Comparison of ENCODE assay signal across 11 cellular contexts in genomic region chr19:39297931-39298634, GRCh38. TPM values are rescaled to one million over a fixed set of nuclear protein-coding genes. Genes with fewer than 3 reads are reported as not detected.
DNase-seq lines count a peak whose midpoint lies in the region; ATAC-seq, FAIRE-seq and TF ChIP-seq lines count a peak whose summit lies in the region.
"Had no signal": no experiment of that assay in that cellular context is flagged by ENCODE, and none has a peak within 500 bp of the region (broad histone marks: within the 10 kb centered on the region; RNA-seq: fewer than 3 reads in every experiment).

No MANE protein-coding gene starts in this region.

- H3K4me1 ChIP-seq in esophagus muscularis mucosa: no peaks in the 10 kb centered on the region

- H3K9me3 ChIP-seq in esophagus muscularis mucosa: no peaks in the 10 kb centered on the region

- H3K27me3 Mint-ChIP-seq in T-helper 1 cell treated with Interleukin-12 subunit alpha and Interleukin-12 subunit beta and Interleukin-4 antibody, amounts not matched to agents 30 μg/mL and 1 μg/mL, for 36 hours (ENCODE audit: low read depth): no peaks in the 10 kb centered on the region
- H3K27me3 Mint-ChIP-seq in effector memory CD8-positive, alpha-beta T cell: no peaks in the 10 kb centered on the region

- intact Hi-C loops in esophagus muscularis mucosa (cut with DNase I): no loop called here

- no peaks in the 10 kb centered on the region for H3K36me3 ChIP-seq in esophagus muscularis mucosa

- no peaks in the 10 kb centered on the region for H3K9me3 Mint-ChIP-seq in T-helper 1 cell treated with Interleukin-12 subunit alpha and Interleukin-12 subunit beta and Interleukin-4 antibody, amounts not matched to agents 30 μg/mL and 1 μg/mL, for 36 hours
- H3K9me3 Mint-ChIP-seq in effector memory CD8-positive, alpha-beta T cell: no peaks in the 10 kb centered on the region

- no peak for TF ChIP-seq EP300 in esophagus muscularis mucosa (IDR thresholded peaks at IDR 0.05)

- H3K4me3 ChIP-seq in esophagus muscularis mucosa: no peak overlapping the region

- peaks cover 29% of the 10 kb centered on the region for H3K4me1 Mint-ChIP-seq in T-helper 1 cell treated with Interleukin-12 subunit alpha and Interleukin-12 subunit beta and Interleukin-4 antibody, amounts not matched to agents 30 μg/mL and 1 μg/mL, for 36 hours (ENCODE audit: low read depth)
- peaks cover 38 to 50% of the 10 kb centered on the region in 2 donors for H3K4me1 Mint-ChIP-seq in effector memory CD8-positive, alpha-beta T cell (ENCODE audit: low read depth in 2 of 2)

- peaks cover 0 to 44% (median 0%) of the 10 kb centered on the region in 4 donors for H3K27me3 ChIP-seq in esophagus muscularis mucosa

- peak; percentile 48 for DNase-seq in activated CD8-positive, alpha-beta memory T cell treated with anti-CD3 and anti-CD28 coated beads, Interleukin-2, amount 50 U/mL, for 4 hours
- DNase-seq in effector memory CD8-positive, alpha-beta T cell: peak; percentile 77 to 81 (median 78)
- peak; percentile 68 for DNase-seq in stimulated activated CD8-positive, alpha-beta memory T cell treated with anti-CD3 and anti-CD28 coated beads, Interleukin-4, amount 100 ng/mL, for 48 hours
- no peak for DNase-seq in H54 (ENCODE audit: insufficient read length, low spot score)
- no peak for DNase-seq in esophagus muscularis mucosa (ENCODE audit: extremely low spot score)
- no peak for DNase-seq in RKO (ENCODE audit: low spot score)
- DNase-seq: cerebellar nuclear complex, midbrain had no signal

- no peak for FAIRE-seq in H54 (lab: Jason Lieb, UNC)

- ATAC-seq in effector memory CD8-positive, alpha-beta T cell (replicated peaks): peak; percentile 90
- ATAC-seq in GM19467 (IDR thresholded peaks at IDR 0.05; ENCODE audit: unreplicated experiment): no peak

- 63% methylated on average over 17 of the region's 17 CpGs for WGBS in esophagus muscularis mucosa

- TF ChIP-seq POLR2A in H54 (IDR thresholded peaks at IDR 0.05; ENCODE audit: low read depth, low read length): no peak
- no peak for TF ChIP-seq POLR2A in esophagus muscularis mucosa (IDR thresholded peaks at IDR 0.05; ENCODE audit: low read depth)

- no peak for TF ChIP-seq CTCF in esophagus muscularis mucosa (IDR thresholded peaks at IDR 0.05)

- peak overlapping the region; percentile 32 for H3K4me3 Mint-ChIP-seq in T-helper 1 cell treated with Interleukin-12 subunit alpha and Interleukin-12 subunit beta and Interleukin-4 antibody, amounts not matched to agents 30 μg/mL and 1 μg/mL, for 36 hours
- H3K4me3 Mint-ChIP-seq in effector memory CD8-positive, alpha-beta T cell: peak overlapping the region; percentile 75 to 81

- no peak overlapping the region for H3K27ac ChIP-seq in esophagus muscularis mucosa (replicated peaks in 1 of 4)

- H3K36me3 Mint-ChIP-seq in T-helper 1 cell treated with Interleukin-12 subunit alpha and Interleukin-12 subunit beta and Interleukin-4 antibody, amounts not matched to agents 30 μg/mL and 1 μg/mL, for 36 hours (ENCODE audit: low read depth): no peaks in the 10 kb centered on the region
- H3K36me3 Mint-ChIP-seq in effector memory CD8-positive, alpha-beta T cell (ENCODE audit: insufficient read depth): peaks cover 21% of the 10 kb centered on the region

- peak overlapping the region; percentile 53 for H3K27ac Mint-ChIP-seq in T-helper 1 cell treated with Interleukin-12 subunit alpha and Interleukin-12 subunit beta and Interleukin-4 antibody, amounts not matched to agents 30 μg/mL and 1 μg/mL, for 36 hours
- H3K27ac Mint-ChIP-seq in effector memory CD8-positive, alpha-beta T cell: peak overlapping the region; percentile 69 to 87

RNA-seq across cellular contexts. Expression of gene IFNL1, which starts 1.9 kb away (rescaled TPM):
- not detected for total RNA-seq in esophagus muscularis mucosa
- total RNA-seq: Daoy had no signal

RNA-seq across cellular contexts. Expression of gene LRFN1, which starts 22.6 kb away (rescaled TPM):
- total RNA-seq in esophagus muscularis mucosa: 1 to 10 TPM in 2 of 4 donors, under 1 TPM in 2; 0.50 to 2.5 (median 1.4) TPM

RNA-seq across cellular contexts. Expression of gene IFNL2, which starts 29.9 kb away (rescaled TPM):
- total RNA-seq in esophagus muscularis mucosa: not detected
- total RNA-seq: Daoy had no signal

RNA-seq across cellular contexts. Expression of gene GMFG, which starts 37.8 kb away (rescaled TPM):
- total RNA-seq in esophagus muscularis mucosa: 10 to 100 TPM in 2 of 4 donors, 1 to 10 TPM in 2; 4.2 to 26.2 (median 12.0) TPM

RNA-seq across cellular contexts. Expression of gene SAMD4B, which starts 44.1 kb away (rescaled TPM):
- 100 to 1,000 TPM in 2 of 4 donors, 10 to 100 TPM in 2; 59.8 to 138 (median 104) TPM for total RNA-seq in esophagus muscularis mucosa

Comparison
In these comparisons a context has a peak if more than half of its experiments do, and no peak if none do; other contexts are left out.
1. DNase-seq: peak in activated CD8-positive, alpha-beta memory T cell treated with anti-CD3 and anti-CD28 coated beads, Interleukin-2, amount 50 U/mL, for 4 hours (single experiment), effector memory CD8-positive, alpha-beta T cell (3 of 3) and stimulated activated CD8-positive, alpha-beta memory T cell treated with anti-CD3 and anti-CD28 coated beads, Interleukin-4, amount 100 ng/mL, for 48 hours (single experiment); none in H54 (single experiment), esophagus muscularis mucosa (single experiment) and RKO (single experiment).